ENCODE assay signal across 19 cellular contexts in the genomic region with DNA sequence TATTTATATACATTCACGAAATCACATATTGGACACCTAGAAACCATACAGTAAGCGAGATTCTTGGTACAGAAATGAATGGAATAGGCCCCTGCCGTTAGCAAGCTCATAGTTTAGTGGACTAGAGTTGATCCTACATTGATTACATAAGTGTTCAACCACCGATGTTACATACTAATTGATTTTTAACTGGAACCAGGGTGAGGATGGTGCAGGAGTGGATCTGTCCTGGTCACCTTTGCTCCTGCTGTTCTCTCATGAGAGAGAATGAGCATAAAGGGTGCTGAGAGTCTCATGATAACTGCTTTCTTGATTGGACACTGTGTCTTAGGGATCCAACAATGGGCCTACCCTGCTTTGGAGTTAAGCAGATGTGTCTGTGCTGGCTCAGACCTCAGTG.
"Had no signal": no experiment of that assay in that cellular context is flagged by ENCODE, and none has a peak within 500 bp of the region (broad histone marks: within the 10 kb centered on the region; RNA-seq: fewer than 3 reads in every experiment).

No MANE protein-coding gene starts in this region.

- H3K9me3 ChIP-seq: SJSA1 had no signal

- H3K27me3 ChIP-seq: SJSA1 had no signal

- H3K36me3 ChIP-seq: SJSA1 had no signal

- H3K27ac ChIP-seq: SJSA1, SK-N-MC had no signal

- DNase-seq: KBM-7, NCI-H1092 treated with DMSO at 0.1 percent for 48 hours, NCI-H1436, NCI-H187, NCI-H2029, NCI-H2081 treated with DMSO at 0.1 percent for 48 hours, NCI-H2171, NCI-H226, NCI-H446, NCI-H510A, NCI-H524 treated with DMSO at 0.1 percent for 48 hours, NCI-H774, Right ventricle myocardium superior, RPMI8226, SIG-M5, SW 1271 had no signal

- H3K4me3 ChIP-seq: SJSA1, SK-N-MC had no signal

- FAIRE-seq: RCC 7860 had no signal

- H3K4me1 ChIP-seq: SJSA1 had no signal
